In the genomic region with DNA sequence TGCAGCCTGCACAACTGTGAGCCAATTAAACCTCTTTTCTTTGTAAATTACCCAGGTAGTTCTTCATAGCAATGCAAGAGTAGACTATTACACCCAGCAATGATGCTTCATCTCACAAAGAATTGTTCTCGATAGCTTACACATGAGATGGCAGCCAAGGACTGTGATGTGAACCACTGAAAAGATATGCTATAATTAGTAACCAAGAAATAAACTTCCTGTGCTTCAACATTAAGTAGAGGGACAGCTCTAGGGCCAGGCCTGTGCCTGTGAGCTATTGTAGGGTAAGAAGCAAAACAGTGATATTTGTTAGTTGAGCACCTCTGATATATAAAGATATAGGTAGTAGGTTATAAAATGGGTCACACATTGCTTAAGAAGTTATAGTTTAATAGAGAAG, we compare ENCODE assay signal across 1 cellular context.
TF ChIP-seq lines count a peak whose summit lies in the region.

No MANE protein-coding gene starts in this region.

TF ChIP-seq in GM23338, 12 proteins besides CTCF, POLR2A, EP300 and RAD21 (continued from another document):
- TF ChIP-seq, protein P1, sequence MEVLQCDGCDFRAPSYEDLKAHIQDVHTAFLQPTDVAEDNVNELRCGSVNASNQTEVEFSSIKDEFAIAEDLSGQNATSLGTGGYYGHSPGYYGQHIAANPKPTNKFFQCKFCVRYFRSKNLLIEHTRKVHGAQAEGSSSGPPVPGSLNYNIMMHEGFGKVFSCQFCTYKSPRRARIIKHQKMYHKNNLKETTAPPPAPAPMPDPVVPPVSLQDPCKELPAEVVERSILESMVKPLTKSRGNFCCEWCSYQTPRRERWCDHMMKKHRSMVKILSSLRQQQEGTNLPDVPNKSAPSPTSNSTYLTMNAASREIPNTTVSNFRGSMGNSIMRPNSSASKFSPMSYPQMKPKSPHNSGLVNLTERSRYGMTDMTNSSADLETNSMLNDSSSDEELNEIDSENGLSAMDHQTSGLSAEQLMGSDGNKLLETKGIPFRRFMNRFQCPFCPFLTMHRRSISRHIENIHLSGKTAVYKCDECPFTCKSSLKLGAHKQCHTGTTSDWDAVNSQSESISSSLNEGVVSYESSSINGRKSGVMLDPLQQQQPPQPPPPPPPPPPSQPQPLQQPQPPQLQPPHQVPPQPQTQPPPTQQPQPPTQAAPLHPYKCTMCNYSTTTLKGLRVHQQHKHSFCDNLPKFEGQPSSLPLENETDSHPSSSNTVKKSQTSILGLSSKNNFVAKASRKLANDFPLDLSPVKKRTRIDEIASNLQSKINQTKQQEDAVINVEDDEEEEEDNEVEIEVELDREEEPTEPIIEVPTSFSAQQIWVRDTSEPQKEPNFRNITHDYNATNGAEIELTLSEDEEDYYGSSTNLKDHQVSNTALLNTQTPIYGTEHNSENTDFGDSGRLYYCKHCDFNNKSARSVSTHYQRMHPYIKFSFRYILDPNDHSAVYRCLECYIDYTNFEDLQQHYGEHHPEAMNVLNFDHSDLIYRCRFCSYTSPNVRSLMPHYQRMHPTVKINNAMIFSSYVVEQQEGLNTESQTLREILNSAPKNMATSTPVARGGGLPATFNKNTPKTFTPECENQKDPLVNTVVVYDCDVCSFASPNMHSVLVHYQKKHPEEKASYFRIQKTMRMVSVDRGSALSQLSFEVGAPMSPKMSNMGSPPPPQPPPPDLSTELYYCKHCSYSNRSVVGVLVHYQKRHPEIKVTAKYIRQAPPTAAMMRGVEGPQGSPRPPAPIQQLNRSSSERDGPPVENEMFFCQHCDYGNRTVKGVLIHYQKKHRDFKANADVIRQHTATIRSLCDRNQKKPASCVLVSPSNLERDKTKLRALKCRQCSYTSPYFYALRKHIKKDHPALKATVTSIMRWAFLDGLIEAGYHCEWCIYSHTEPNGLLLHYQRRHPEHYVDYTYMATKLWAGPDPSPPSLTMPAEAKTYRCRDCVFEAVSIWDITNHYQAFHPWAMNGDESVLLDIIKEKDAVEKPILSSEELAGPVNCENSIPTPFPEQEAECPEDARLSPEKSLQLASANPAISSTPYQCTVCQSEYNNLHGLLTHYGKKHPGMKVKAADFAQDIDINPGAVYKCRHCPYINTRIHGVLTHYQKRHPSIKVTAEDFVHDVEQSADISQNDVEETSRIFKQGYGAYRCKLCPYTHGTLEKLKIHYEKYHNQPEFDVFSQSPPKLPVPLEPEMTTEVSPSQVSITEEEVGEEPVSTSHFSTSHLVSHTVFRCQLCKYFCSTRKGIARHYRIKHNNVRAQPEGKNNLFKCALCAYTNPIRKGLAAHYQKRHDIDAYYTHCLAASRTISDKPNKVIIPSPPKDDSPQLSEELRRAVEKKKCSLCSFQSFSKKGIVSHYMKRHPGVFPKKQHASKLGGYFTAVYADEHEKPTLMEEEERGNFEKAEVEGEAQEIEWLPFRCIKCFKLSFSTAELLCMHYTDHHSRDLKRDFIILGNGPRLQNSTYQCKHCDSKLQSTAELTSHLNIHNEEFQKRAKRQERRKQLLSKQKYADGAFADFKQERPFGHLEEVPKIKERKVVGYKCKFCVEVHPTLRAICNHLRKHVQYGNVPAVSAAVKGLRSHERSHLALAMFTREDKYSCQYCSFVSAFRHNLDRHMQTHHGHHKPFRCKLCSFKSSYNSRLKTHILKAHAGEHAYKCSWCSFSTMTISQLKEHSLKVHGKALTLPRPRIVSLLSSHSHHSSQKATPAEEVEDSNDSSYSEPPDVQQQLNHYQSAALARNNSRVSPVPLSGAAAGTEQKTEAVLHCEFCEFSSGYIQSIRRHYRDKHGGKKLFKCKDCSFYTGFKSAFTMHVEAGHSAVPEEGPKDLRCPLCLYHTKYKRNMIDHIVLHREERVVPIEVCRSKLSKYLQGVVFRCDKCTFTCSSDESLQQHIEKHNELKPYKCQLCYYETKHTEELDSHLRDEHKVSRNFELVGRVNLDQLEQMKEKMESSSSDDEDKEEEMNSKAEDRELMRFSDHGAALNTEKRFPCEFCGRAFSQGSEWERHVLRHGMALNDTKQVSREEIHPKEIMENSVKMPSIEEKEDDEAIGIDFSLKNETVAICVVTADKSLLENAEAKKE (CRISPR knock-in tag; IDR thresholded peaks at IDR 0.05): no peak
- TF ChIP-seq CREB1 (CRISPR knock-in tag; IDR thresholded peaks at IDR 0.05; ENCODE audit: low read depth) (no peak), ZNF331 (CRISPR knock-in tag; IDR thresholded peaks at IDR 0.05; ENCODE audit: low read depth) (no peak)
- TF ChIP-seq, protein P2, sequence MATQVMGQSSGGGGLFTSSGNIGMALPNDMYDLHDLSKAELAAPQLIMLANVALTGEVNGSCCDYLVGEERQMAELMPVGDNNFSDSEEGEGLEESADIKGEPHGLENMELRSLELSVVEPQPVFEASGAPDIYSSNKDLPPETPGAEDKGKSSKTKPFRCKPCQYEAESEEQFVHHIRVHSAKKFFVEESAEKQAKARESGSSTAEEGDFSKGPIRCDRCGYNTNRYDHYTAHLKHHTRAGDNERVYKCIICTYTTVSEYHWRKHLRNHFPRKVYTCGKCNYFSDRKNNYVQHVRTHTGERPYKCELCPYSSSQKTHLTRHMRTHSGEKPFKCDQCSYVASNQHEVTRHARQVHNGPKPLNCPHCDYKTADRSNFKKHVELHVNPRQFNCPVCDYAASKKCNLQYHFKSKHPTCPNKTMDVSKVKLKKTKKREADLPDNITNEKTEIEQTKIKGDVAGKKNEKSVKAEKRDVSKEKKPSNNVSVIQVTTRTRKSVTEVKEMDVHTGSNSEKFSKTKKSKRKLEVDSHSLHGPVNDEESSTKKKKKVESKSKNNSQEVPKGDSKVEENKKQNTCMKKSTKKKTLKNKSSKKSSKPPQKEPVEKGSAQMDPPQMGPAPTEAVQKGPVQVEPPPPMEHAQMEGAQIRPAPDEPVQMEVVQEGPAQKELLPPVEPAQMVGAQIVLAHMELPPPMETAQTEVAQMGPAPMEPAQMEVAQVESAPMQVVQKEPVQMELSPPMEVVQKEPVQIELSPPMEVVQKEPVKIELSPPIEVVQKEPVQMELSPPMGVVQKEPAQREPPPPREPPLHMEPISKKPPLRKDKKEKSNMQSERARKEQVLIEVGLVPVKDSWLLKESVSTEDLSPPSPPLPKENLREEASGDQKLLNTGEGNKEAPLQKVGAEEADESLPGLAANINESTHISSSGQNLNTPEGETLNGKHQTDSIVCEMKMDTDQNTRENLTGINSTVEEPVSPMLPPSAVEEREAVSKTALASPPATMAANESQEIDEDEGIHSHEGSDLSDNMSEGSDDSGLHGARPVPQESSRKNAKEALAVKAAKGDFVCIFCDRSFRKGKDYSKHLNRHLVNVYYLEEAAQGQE (IDR thresholded peaks at IDR 0.05; ENCODE audit: unreplicated experiment): no peak
